19 cellular contexts compared by ENCODE assay signal in the genomic region with DNA sequence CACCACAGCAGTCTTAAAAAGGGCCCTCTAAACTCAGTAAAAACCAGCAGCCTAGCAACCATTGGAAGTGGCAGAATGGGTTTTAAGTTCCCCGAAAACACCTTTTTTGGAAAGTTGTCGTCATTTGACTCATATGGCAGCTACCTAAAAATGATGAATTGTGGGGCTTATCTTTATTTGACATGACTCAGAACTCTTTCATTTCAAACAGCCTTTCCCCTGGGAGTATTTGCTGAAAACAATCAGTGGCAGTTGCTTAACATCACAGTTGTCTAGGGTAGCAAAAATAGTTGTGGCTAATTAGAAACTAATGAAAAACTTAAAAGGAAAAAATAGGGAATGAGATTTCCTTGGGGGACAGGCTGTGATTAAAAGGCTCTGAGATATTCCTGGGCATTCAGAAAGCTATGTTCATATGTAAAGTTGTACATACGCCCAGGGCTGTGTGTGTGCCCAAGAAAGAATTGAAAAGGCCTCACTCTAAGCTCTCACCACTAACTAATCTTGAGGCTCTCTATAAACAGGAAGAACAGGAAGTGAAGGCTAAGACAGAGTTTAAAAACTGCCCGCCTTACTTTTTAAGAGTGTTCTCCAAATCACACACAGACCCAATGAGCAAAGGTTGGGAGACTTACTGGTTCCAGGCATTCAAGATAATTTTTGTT.
"Had no signal": no experiment of that assay in that cellular context is flagged by ENCODE, and none has a peak within 500 bp of the region (broad histone marks: within the 10 kb centered on the region; RNA-seq: fewer than 3 reads in every experiment).

No MANE protein-coding gene starts in this region.

- DNase-seq: colonic mucosa; effector CD8-positive, alpha-beta T cell; esophagus squamous epithelium; foreskin fibroblast; gastrocnemius medialis; head of caudate nucleus; naive B cell; sigmoid colon; spleen; stimulated activated CD4-positive, alpha-beta T cell treated with anti-CD3 and anti-CD28 coated beads, Interleukin-4, amount 100 ng/mL, for 4 hours; stimulated activated naive CD8-positive, alpha-beta T cell treated with anti-CD3 and anti-CD28 coated beads, Interleukin-15, Interleukin-2, amounts not matched to agents 100 U/mL and 50 U/mL, for 24 hours; substantia nigra; testis; tibial artery had no signal

- H3K4me3 ChIP-seq: colonic mucosa, esophagus squamous epithelium, gastrocnemius medialis, lung, neural progenitor cell, prostate gland, right atrium auricular region, sigmoid colon, skin epidermis, spleen, testis, tibial artery had no signal
